7 cellular contexts compared by ENCODE assay signal in the genomic region with DNA sequence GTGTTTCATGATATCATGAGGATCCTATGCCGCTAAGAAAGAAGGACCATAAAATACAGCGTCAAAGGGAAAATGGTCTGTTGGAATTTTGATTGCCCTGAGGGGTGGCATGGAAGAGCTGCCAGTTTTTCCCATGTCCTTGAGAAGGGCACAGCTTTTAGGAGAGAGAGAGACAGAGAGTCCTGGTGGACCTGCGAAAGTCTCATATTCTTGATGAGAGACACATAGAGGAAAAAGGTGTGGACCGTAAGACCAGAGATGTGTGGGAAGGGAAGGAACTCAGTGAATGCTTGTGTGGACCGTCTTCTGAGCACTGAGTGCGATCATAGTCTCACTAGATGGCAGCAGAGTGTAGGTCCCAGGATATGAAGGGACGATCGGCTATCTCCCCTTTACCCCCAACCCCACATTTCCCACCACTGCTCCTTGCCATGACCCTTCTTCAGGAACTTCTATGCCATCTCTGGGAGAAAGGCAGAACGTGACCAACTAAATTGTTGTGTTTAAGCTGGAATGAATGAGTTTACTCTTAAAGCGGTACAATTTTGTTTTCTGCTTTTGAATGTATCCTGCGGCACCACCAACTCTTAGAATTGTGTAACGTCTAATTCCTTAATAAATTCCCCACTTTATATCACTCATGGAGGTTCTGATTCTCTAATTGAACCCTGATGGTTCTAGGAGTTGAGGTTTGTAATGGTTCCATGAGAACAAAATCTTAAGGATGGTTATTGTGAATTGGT.
DNase-seq lines count a peak whose midpoint lies in the region; ATAC-seq and TF ChIP-seq lines count a peak whose summit lies in the region.

No MANE protein-coding gene starts in this region.

- H3K4me3 ChIP-seq in osteoblast (ENCODE audit: insufficient read depth, low read length): no peak overlapping the region

- H3K27ac ChIP-seq in RWPE1: no peak overlapping the region
- no peak overlapping the region for H3K27ac ChIP-seq in osteoblast (ENCODE audit: low read depth, low read length)

- POLR2A ChIA-PET in RWPE1 (lab: Yijun Ruan, JAX; ENCODE audit: low non-redundant PET): no interaction called here

- H3K4me1 ChIP-seq in osteoblast (ENCODE audit: insufficient read depth, low read length): no peaks in the 10 kb centered on the region

- no peaks in the 10 kb centered on the region for H3K79me2 ChIP-seq in osteoblast (ENCODE audit: insufficient read depth, low read length)

- no peaks in the 10 kb centered on the region for H3K27me3 ChIP-seq in osteoblast (ENCODE audit: insufficient read depth, low read length)

- DNase-seq in DMS53 treated with DMSO at 0.1 percent for 48 hours (lab: John Stamatoyannopoulos, UW; ENCODE audit: unreplicated experiment) (peak; percentile 49), HPDE6-E6E7 (ENCODE audit: extremely low spot score) (peak; percentile 16), RWPE1 (ENCODE audit: low spot score) (peak; percentile 14), fibroblast of peridontal ligament (ENCODE audit: extremely low read depth) (peak; percentile 50), osteoblast (ENCODE audit: insufficient read length, low spot score, missing footprints) (no peak)
- DNase-seq in stimulated activated CD4-positive, alpha-beta T cell treated with anti-CD3 and anti-CD28 coated beads, Interleukin-12 subunit alpha, Interleukin-12 subunit beta, amount 100 ng/mL, for 4 hours: no peak

- no peaks in the 10 kb centered on the region for H3K36me3 ChIP-seq in osteoblast (ENCODE audit: insufficient read depth, low read length)

- CTCF ChIA-PET in RWPE1 (lab: Yijun Ruan, JAX): interaction anchor here (0.6 to 0.7 kb wide), 2 partner anchors 309 to 517 kb away, joined by 3 read pairs; no protein-coding TSS in a partner anchor

- no peak overlapping the region for H2AFZ ChIP-seq in osteoblast (ENCODE audit: low read length)

- H3K4me2 ChIP-seq in osteoblast (ENCODE audit: insufficient read depth, low read length): no peak overlapping the region

- ATAC-seq in GM18873 (IDR thresholded peaks at IDR 0.05; ENCODE audit: low FRiP score, unreplicated experiment): peak; percentile 72

- no peaks in the 10 kb centered on the region for H4K20me1 ChIP-seq in osteoblast (ENCODE audit: insufficient read depth, low read length)

- peak; percentile 52 for TF ChIP-seq CTCF in RWPE1 (conservative IDR thresholded peaks at IDR 0.05; ENCODE audit: low read depth)
- TF ChIP-seq CTCF in osteoblast (IDR thresholded peaks at IDR 0.05; ENCODE audit: extremely low read depth, low read depth, low read length): peak; percentile 70

- no peaks in the 10 kb centered on the region for H3K9me3 ChIP-seq in osteoblast (ENCODE audit: low read depth, low read length)

Comparison
In these comparisons a context has a peak if more than half of its experiments do, and no peak if none do; other contexts are left out.
1. DNase-seq: peak in DMS53 treated with DMSO at 0.1 percent for 48 hours (single experiment), HPDE6-E6E7 (single experiment), RWPE1 (single experiment) and fibroblast of peridontal ligament (single experiment); none in osteoblast (single experiment) and stimulated activated CD4-positive, alpha-beta T cell treated with anti-CD3 and anti-CD28 coated beads, Interleukin-12 subunit alpha, Interleukin-12 subunit beta, amount 100 ng/mL, for 4 hours (single experiment).